11 cellular contexts compared by ENCODE assay signal in the genomic region with DNA sequence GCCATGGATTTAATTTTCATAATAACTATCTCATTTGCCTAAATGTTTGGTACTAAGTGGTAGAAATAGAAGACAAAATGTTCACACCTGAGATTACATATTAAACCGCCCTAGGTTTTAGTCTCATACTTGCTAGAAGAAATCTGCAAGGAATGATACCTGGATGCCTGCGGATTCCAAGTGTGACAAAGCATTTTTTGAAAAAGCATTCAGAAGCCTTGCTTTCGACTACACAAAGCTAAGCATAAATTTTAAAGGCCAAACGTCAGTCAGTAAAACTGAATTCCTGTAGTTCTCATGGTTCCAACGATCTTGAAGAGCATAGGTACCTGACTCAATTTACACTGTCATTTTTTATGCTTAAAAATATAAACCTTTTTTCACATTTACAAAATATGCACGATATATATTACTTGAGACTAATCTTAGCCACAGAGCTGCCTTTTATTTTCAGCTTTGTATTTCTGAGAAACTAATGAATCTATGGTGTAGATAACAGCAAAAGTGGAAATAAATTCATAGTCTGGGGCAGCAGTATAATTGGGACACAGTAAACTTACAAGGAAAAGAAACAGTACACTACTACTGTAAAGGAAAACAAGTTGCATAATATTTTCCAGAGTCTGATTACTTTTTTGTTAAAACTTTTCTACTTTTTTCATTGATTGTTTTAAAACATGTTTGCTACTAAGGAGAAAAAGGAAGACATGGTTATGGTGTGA. TPM values are rescaled to one million over a fixed set of nuclear protein-coding genes. Genes with fewer than 3 reads are reported as not detected.
A peak's percentile ranks its signal among the peaks of the same experiment; 100 is the strongest.
DNase-seq lines count a peak whose midpoint lies in the region; ATAC-seq and TF ChIP-seq lines count a peak whose summit lies in the region.
"Had no signal": no experiment of that assay in that cellular context is flagged by ENCODE, and none has a peak within 500 bp of the region (broad histone marks: within the 10 kb centered on the region; RNA-seq: fewer than 3 reads in every experiment).

No MANE protein-coding gene starts in this region.

- TF ChIP-seq CTCF in thoracic aorta (IDR thresholded peaks at IDR 0.05) (no peak), tibial artery (IDR thresholded peaks at IDR 0.05) (no peak), GM13977 (IDR thresholded peaks at IDR 0.05; ENCODE audit: extremely low read depth, insufficient read depth, missing control alignments) (no peak)

- H3K27ac ChIP-seq in thoracic aorta (no peak overlapping the region), tibial artery (no peak overlapping the region)
- H3K27ac ChIP-seq: ascending aorta had no signal

- DNase-seq in activated T-cell treated with anti-CD3 and anti-CD28 coated beads, Interleukin-2, amount 50 U/mL, for 72 hours, result no peak
- DNase-seq in activated T-cell treated with anti-CD3 and anti-CD28 coated beads, Interleukin-2, amount 50 U/mL, for 48 hours, result no peak
- DNase-seq in activated CD8-positive, alpha-beta T cell treated with anti-CD3 and anti-CD28 coated beads, Interleukin-2, amount 10 ng/mL, durations not matched to agents 7 days and 5 days, result no peak
- DNase-seq in medulla oblongata (ENCODE audit: extremely low spot score), result peak; percentile 14
- DNase-seq in thoracic aorta (ENCODE audit: low spot score), result no peak
- DNase-seq in tibial artery, result no peak
- DNase-seq in GM13977 (ENCODE audit: low spot score), result no peak
- DNase-seq: heart left ventricle, NCI-H2171 treated with DMSO at 0.1 percent for 48 hours had no signal

- intact Hi-C loops in tibial artery (cut with DNase I; ENCODE audit: low total_unique reads), result no loop called here

- H3K4me1 ChIP-seq in thoracic aorta (ENCODE audit: control insufficient read depth in 1 of 2, low read depth in 2 of 2), result peaks cover 3 to 12% of the 10 kb centered on the region in 2 donors
- peaks cover 0 to 17% (median 3%) of the 10 kb centered on the region in 4 donors for H3K4me1 ChIP-seq in tibial artery

- peak overlapping the region; percentile 64 for H3K27ac Mint-ChIP-seq in activated T-cell treated with anti-CD3 and anti-CD28 coated beads, Interleukin-2, amount 50 U/mL, for 72 hours
- H3K27ac Mint-ChIP-seq in activated CD8-positive, alpha-beta T cell treated with anti-CD3 and anti-CD28 coated beads, Interleukin-2, amount 10 ng/mL, durations not matched to agents 7 days and 5 days, result peak overlapping the region; percentile 93

- H3K9me3 ChIP-seq in thoracic aorta (no peaks in the 10 kb centered on the region), tibial artery (no peaks in the 10 kb centered on the region)
- H3K9me3 ChIP-seq: ascending aorta had no signal

- POLR2A ChIA-PET in activated CD8-positive, alpha-beta T cell treated with anti-CD3 and anti-CD28 coated beads, Interleukin-2, amount 10 ng/mL, durations not matched to agents 7 days and 5 days (lab: Charles Lee), result interaction anchor here (0.9 to 2.1 kb wide), 12 partner anchors 8 to 110 kb away, joined by 3 to 20 read pairs (median 4); a partner anchor contains a TSS

- CTCF ChIA-PET in activated CD8-positive, alpha-beta T cell treated with anti-CD3 and anti-CD28 coated beads, Interleukin-2, amount 10 ng/mL, durations not matched to agents 7 days and 5 days (lab: Charles Lee), result interaction anchor here (0.7 to 2.2 kb wide), 15 partner anchors 9 to 111 kb away, joined by 4 to 12 read pairs (median 6); a partner anchor contains a TSS

- no peaks in the 10 kb centered on the region for H3K27me3 Mint-ChIP-seq in activated T-cell treated with anti-CD3 and anti-CD28 coated beads, Interleukin-2, amount 50 U/mL, for 72 hours (ENCODE audit: low read depth)
- no peaks in the 10 kb centered on the region for H3K27me3 Mint-ChIP-seq in activated CD8-positive, alpha-beta T cell treated with anti-CD3 and anti-CD28 coated beads, Interleukin-2, amount 10 ng/mL, durations not matched to agents 7 days and 5 days (ENCODE audit: low read depth)

- in situ Hi-C loops in GM13977 (cut with MboI; ENCODE audit: low pct_unique_long_range_greater_than_20kb, low sequenced_read_pairs, unreplicated experiment), result no loop called here

- ATAC-seq in activated T-cell treated with anti-CD3 and anti-CD28 coated beads, Interleukin-2, amount 50 U/mL, for 72 hours (replicated peaks in 1 of 2), result no peak
- no peak for ATAC-seq in activated CD8-positive, alpha-beta T cell treated with anti-CD3 and anti-CD28 coated beads, Interleukin-2, amount 10 ng/mL, durations not matched to agents 7 days and 5 days
- ATAC-seq in thoracic aorta (ENCODE audit: insufficient number of reproducible peaks, low FRiP score, low read depth) (no peak), HG03097 (IDR thresholded peaks at IDR 0.05; ENCODE audit: low FRiP score, unreplicated experiment) (no peak)

- H3K9me3 Mint-ChIP-seq in activated T-cell treated with anti-CD3 and anti-CD28 coated beads, Interleukin-2, amount 50 U/mL, for 72 hours, result no peaks in the 10 kb centered on the region
- no peaks in the 10 kb centered on the region for H3K9me3 Mint-ChIP-seq in activated CD8-positive, alpha-beta T cell treated with anti-CD3 and anti-CD28 coated beads, Interleukin-2, amount 10 ng/mL, durations not matched to agents 7 days and 5 days (ENCODE audit: insufficient read depth)

- H3K36me3 ChIP-seq in thoracic aorta, result no peaks in the 10 kb centered on the region
- H3K36me3 ChIP-seq in tibial artery, result no peaks in the 10 kb centered on the region
- H3K36me3 ChIP-seq: ascending aorta, heart left ventricle had no signal

- peaks cover 30% of the 10 kb centered on the region for H3K4me1 Mint-ChIP-seq in activated T-cell treated with anti-CD3 and anti-CD28 coated beads, Interleukin-2, amount 50 U/mL, for 72 hours (ENCODE audit: low read depth)
- H3K4me1 Mint-ChIP-seq in activated CD8-positive, alpha-beta T cell treated with anti-CD3 and anti-CD28 coated beads, Interleukin-2, amount 10 ng/mL, durations not matched to agents 7 days and 5 days (ENCODE audit: low read depth), result peaks cover 51% of the 10 kb centered on the region

- peak overlapping the region; percentile 86 to 98 for H3K4me3 Mint-ChIP-seq in activated T-cell treated with anti-CD3 and anti-CD28 coated beads, Interleukin-2, amount 50 U/mL, for 72 hours
- peak overlapping the region; percentile 88 for H3K4me3 Mint-ChIP-seq in activated CD8-positive, alpha-beta T cell treated with anti-CD3 and anti-CD28 coated beads, Interleukin-2, amount 10 ng/mL, durations not matched to agents 7 days and 5 days

- H3K36me3 Mint-ChIP-seq in activated T-cell treated with anti-CD3 and anti-CD28 coated beads, Interleukin-2, amount 50 U/mL, for 72 hours (ENCODE audit: insufficient read depth in 2 of 2), result peaks cover 0 to 2% of the 10 kb centered on the region in 2 donors
- H3K36me3 Mint-ChIP-seq in activated CD8-positive, alpha-beta T cell treated with anti-CD3 and anti-CD28 coated beads, Interleukin-2, amount 10 ng/mL, durations not matched to agents 7 days and 5 days (ENCODE audit: low read depth), result peaks cover 6% of the 10 kb centered on the region

- peak overlapping the region; percentile 78 for H3K4me3 ChIP-seq in thoracic aorta
- no peak overlapping the region for H3K4me3 ChIP-seq in tibial artery

- H3K27me3 ChIP-seq in thoracic aorta (replicated peaks; ENCODE audit: insufficient read depth) (no peaks in the 10 kb centered on the region), tibial artery (peaks cover 0 to 5% of the 10 kb centered on the region in 2 donors)
- H3K27me3 ChIP-seq: ascending aorta had no signal

RNA-seq across cellular contexts. Expression of a gene that starts 1.2 kb away (rescaled TPM):
- 1 to 10 TPM; 1.0 to 2.5 TPM for total RNA-seq in activated T-cell treated with anti-CD3 and anti-CD28 coated beads, Interleukin-2, amount 50 U/mL, for 72 hours
- 1 to 10 TPM; 1.7 to 2.2 TPM for total RNA-seq in activated CD8-positive, alpha-beta T cell treated with anti-CD3 and anti-CD28 coated beads, Interleukin-2, amount 10 ng/mL, durations not matched to agents 7 days and 5 days
- 1 to 10 TPM in 1 of 2 donors, not detected in 1; 3.6 TPM for total RNA-seq in thoracic aorta
- total RNA-seq: ascending aorta had no signal

RNA-seq across cellular contexts. Expression of a gene that starts 28.5 kb away (rescaled TPM):
- 100 to 1,000 TPM; 834 to 955 TPM for total RNA-seq in activated T-cell treated with anti-CD3 and anti-CD28 coated beads, Interleukin-2, amount 50 U/mL, for 72 hours
- total RNA-seq in activated CD8-positive, alpha-beta T cell treated with anti-CD3 and anti-CD28 coated beads, Interleukin-2, amount 10 ng/mL, durations not matched to agents 7 days and 5 days, result 1,000 to 10,000 TPM; 1,296 to 1,321 TPM
- total RNA-seq in thoracic aorta, result 10 to 100 TPM; 61.7 to 66.3 TPM

Comparison
In these comparisons a context has a peak if more than half of its experiments do, and no peak if none do; other contexts are left out.
1. RNA of a gene that starts 28.5 kb away (total RNA-seq): 1,296 to 1,321 TPM in activated CD8-positive, alpha-beta T cell treated with anti-CD3 and anti-CD28 coated beads, Interleukin-2, amount 10 ng/mL, durations not matched to agents 7 days and 5 days and 834 to 955 TPM in activated T-cell treated with anti-CD3 and anti-CD28 coated beads, Interleukin-2, amount 50 U/mL, for 72 hours; 61.7 to 66.3 TPM in thoracic aorta; every median in the first group is over 10 times any median in the second.